23 cellular contexts compared by ENCODE assay signal in genomic region chrX:44891642-44892041, GRCh38. TPM values are rescaled to one million over a fixed set of nuclear protein-coding genes. Genes with fewer than 3 reads are reported as not detected.
"Had no signal": no experiment of that assay in that cellular context is flagged by ENCODE, and none has a peak within 500 bp of the region (broad histone marks: within the 10 kb centered on the region; RNA-seq: fewer than 3 reads in every experiment).

No MANE protein-coding gene starts in this region.

- H3K27me3 ChIP-seq: esophagus muscularis mucosa, pancreas, testis had no signal

- H3K4me3 Mint-ChIP-seq: activated CD8-positive, alpha-beta T cell treated with anti-CD3 and anti-CD28 coated beads, Interleukin-2, amount 10 ng/mL, durations not matched to agents 7 days and 5 days; activated T-cell treated with anti-CD3 and anti-CD28 coated beads, Interleukin-2, amount 50 U/mL, for 24 hours; brain; stimulated activated naive CD8-positive, alpha-beta T cell treated with anti-CD3 and anti-CD28 coated beads, Interleukin-15, amount 100 ng/mL, for 72 hours had no signal

- DNase-seq: activated CD4-positive, alpha-beta T cell treated with anti-CD3 and anti-CD28 coated beads for 48 hours; activated CD4-positive, CD25-positive, alpha-beta regulatory T cell; activated CD8-positive, alpha-beta T cell treated with anti-CD3 and anti-CD28 coated beads, Interleukin-2, amount 10 ng/mL, durations not matched to agents 7 days and 5 days; activated naive CD4-positive, alpha-beta T cell treated with Interleukin-2 at 50 U/mL for 16 hours; activated T-cell treated with anti-CD3 and anti-CD28 coated beads, Interleukin-2, amount 50 U/mL, for 24 hours; central memory CD4-positive, alpha-beta T cell; mesenchymal stem cell; naive thymus-derived CD4-positive, alpha-beta T cell; pancreas; stimulated activated CD4-positive, alpha-beta T cell treated with anti-CD3 and anti-CD28 coated beads, Interleukin-4, amount 100 ng/mL, for 1 hour; stimulated activated naive CD8-positive, alpha-beta T cell treated with anti-CD3 and anti-CD28 coated beads, Interleukin-15, amount 100 ng/mL, for 72 hours; testis had no signal

- H3K27me3 Mint-ChIP-seq: activated T-cell treated with anti-CD3 and anti-CD28 coated beads, Interleukin-2, amount 50 U/mL, for 24 hours; brain; naive thymus-derived CD4-positive, alpha-beta T cell; stimulated activated naive CD8-positive, alpha-beta T cell treated with anti-CD3 and anti-CD28 coated beads, Interleukin-15, amount 100 ng/mL, for 72 hours had no signal

- H3K9me3 ChIP-seq: esophagus muscularis mucosa, pancreas, testis had no signal

- H3K27ac Mint-ChIP-seq: activated CD8-positive, alpha-beta T cell treated with anti-CD3 and anti-CD28 coated beads, Interleukin-2, amount 10 ng/mL, durations not matched to agents 7 days and 5 days; activated T-cell treated with anti-CD3 and anti-CD28 coated beads, Interleukin-2, amount 50 U/mL, for 24 hours; activated T-helper 2 cell treated with anti-CD3 and anti-CD28 coated beads, Interferon-gamma antibody, Interleukin-2, Interleukin-4, amounts not matched to agents 10 μg/mL and 5 μg/mL and 100 μg/mL, durations not matched to agents 14 hours and 24 hours and 36 hours; brain had no signal

- ATAC-seq: activated CD8-positive, alpha-beta T cell treated with anti-CD3 and anti-CD28 coated beads, Interleukin-2, amount 10 ng/mL, durations not matched to agents 7 days and 5 days; naive thymus-derived CD4-positive, alpha-beta T cell; pancreas; sciatic nerve; stimulated activated naive CD8-positive, alpha-beta T cell treated with anti-CD3 and anti-CD28 coated beads, Interleukin-15, amount 100 ng/mL, for 72 hours had no signal

- H3K4me2 ChIP-seq: smooth muscle cell had no signal

- H3K4me1 Mint-ChIP-seq: brain had no signal

- H3K4me1 ChIP-seq: testis had no signal

- H3K36me3 ChIP-seq: esophagus muscularis mucosa, pancreas had no signal

- H3K9me3 Mint-ChIP-seq: stimulated activated naive CD8-positive, alpha-beta T cell treated with anti-CD3 and anti-CD28 coated beads, Interleukin-15, amount 100 ng/mL, for 72 hours had no signal

- H3K4me3 ChIP-seq: coronary artery, esophagus muscularis mucosa, pancreas, smooth muscle cell, testis had no signal

- H3K27ac ChIP-seq: coronary artery, esophagus muscularis mucosa, pancreas, testis had no signal

RNA-seq across cellular contexts. Expression of gene DUSP21, which starts 47.8 kb away (rescaled TPM):
- total RNA-seq: activated CD8-positive, alpha-beta T cell treated with anti-CD3 and anti-CD28 coated beads, Interleukin-2, amount 10 ng/mL, durations not matched to agents 7 days and 5 days; activated T-helper 2 cell treated with anti-CD3 and anti-CD28 coated beads, Interferon-gamma antibody, Interleukin-2, Interleukin-4, amounts not matched to agents 10 μg/mL and 5 μg/mL and 100 μg/mL, durations not matched to agents 14 hours and 24 hours and 36 hours; esophagus muscularis mucosa; glomerular endothelial cell; mucosa of gallbladder; naive thymus-derived CD4-positive, alpha-beta T cell; pancreas; sciatic nerve; smooth muscle cell; T-helper 2 cell treated with Interferon-gamma antibody and Interleukin-4, amounts not matched to agents 100 ng/mL and 5 ng/mL, for 36 hours; ureter had no signal
- polyA plus RNA-seq: liver; naive thymus-derived CD4-positive, alpha-beta T cell; pancreas; smooth muscle cell had no signal
